ENCODE assay signal across 9 cellular contexts in genomic region chr14:92649934-92650545, GRCh38.
DNase-seq lines count a peak whose midpoint lies in the region; ATAC-seq and TF ChIP-seq lines count a peak whose summit lies in the region.
"Had no signal": no experiment of that assay in that cellular context is flagged by ENCODE, and none has a peak within 500 bp of the region (broad histone marks: within the 10 kb centered on the region; RNA-seq: fewer than 3 reads in every experiment).

No MANE protein-coding gene starts in this region.

- peak overlapping the region; percentile 92 for H3K27ac Mint-ChIP-seq in activated CD4-positive, alpha-beta memory T cell treated with anti-CD3 and anti-CD28 coated beads, Interleukin-2, amount 10 ng/mL, durations not matched to agents 7 days and 5 days

- peaks cover 28% of the 10 kb centered on the region for H3K36me3 Mint-ChIP-seq in activated CD4-positive, alpha-beta memory T cell treated with anti-CD3 and anti-CD28 coated beads, Interleukin-2, amount 10 ng/mL, durations not matched to agents 7 days and 5 days (ENCODE audit: low read depth)

- no peak overlapping the region for H3K4me3 ChIP-seq in gastroesophageal sphincter

- peaks cover 0 to 6% (median 0%) of the 10 kb centered on the region in 3 donors for H3K9me3 ChIP-seq in gastroesophageal sphincter

- ATAC-seq in gastroesophageal sphincter (peak; percentile 72), sciatic nerve (peak; percentile 79), HG02571 (IDR thresholded peaks at IDR 0.05; ENCODE audit: unreplicated experiment) (no peak), foreskin keratinocyte (no peak)

- intact Hi-C loops in sciatic nerve (cut with DNase I): no loop called here

- no peak for TF ChIP-seq EP300 in gastroesophageal sphincter (IDR thresholded peaks at IDR 0.05)

- 78 to 91% methylated on average over 4 to 7 of the region's 17 CpGs for WGBS in gastroesophageal sphincter (ENCODE audit: low coverage in 1 of 2), 2 donors

- H3K4me3 Mint-ChIP-seq in activated CD4-positive, alpha-beta memory T cell treated with anti-CD3 and anti-CD28 coated beads, Interleukin-2, amount 10 ng/mL, durations not matched to agents 7 days and 5 days: no peak overlapping the region

- TF ChIP-seq CTCF in gastroesophageal sphincter (IDR thresholded peaks at IDR 0.05) (no peak), foreskin keratinocyte (conservative IDR thresholded peaks at IDR 0.05) (no peak)

- CTCF ChIA-PET in activated CD4-positive, alpha-beta memory T cell treated with anti-CD3 and anti-CD28 coated beads, Interleukin-2, amount 10 ng/mL, durations not matched to agents 7 days and 5 days (lab: Charles Lee): interaction anchor here (1.2 to 1.8 kb wide), 2 partner anchors 34 to 64 kb away, joined by 3 to 7 read pairs; no protein-coding TSS in a partner anchor

- H3K36me3 ChIP-seq in gastroesophageal sphincter: peaks cover 0 to 35% of the 10 kb centered on the region in 2 donors

- POLR2A ChIA-PET in activated CD4-positive, alpha-beta memory T cell treated with anti-CD3 and anti-CD28 coated beads, Interleukin-2, amount 10 ng/mL, durations not matched to agents 7 days and 5 days (lab: Charles Lee): interaction anchor here (0.9 to 4.3 kb wide), 5 partner anchors 20 to 86 kb away, joined by 3 to 34 read pairs (median 3); no protein-coding TSS in a partner anchor

- no peak for TF ChIP-seq POLR2A in gastroesophageal sphincter (IDR thresholded peaks at IDR 0.05)

- H3K9me3 Mint-ChIP-seq in activated CD4-positive, alpha-beta memory T cell treated with anti-CD3 and anti-CD28 coated beads, Interleukin-2, amount 10 ng/mL, durations not matched to agents 7 days and 5 days: peaks cover 4% of the 10 kb centered on the region

- H3K27me3 Mint-ChIP-seq in activated CD4-positive, alpha-beta memory T cell treated with anti-CD3 and anti-CD28 coated beads, Interleukin-2, amount 10 ng/mL, durations not matched to agents 7 days and 5 days: no peaks in the 10 kb centered on the region

- H3K27me3 ChIP-seq in gastroesophageal sphincter (no peaks in the 10 kb centered on the region), foreskin keratinocyte (no peaks in the 10 kb centered on the region)

- H3K4me1 Mint-ChIP-seq in activated CD4-positive, alpha-beta memory T cell treated with anti-CD3 and anti-CD28 coated beads, Interleukin-2, amount 10 ng/mL, durations not matched to agents 7 days and 5 days: peaks cover 84% of the 10 kb centered on the region

- H3K27ac ChIP-seq in gastroesophageal sphincter: peak overlapping the region in 3 of 4 donors; percentile 87 to 95 (median 94)
- no peak overlapping the region for H3K27ac ChIP-seq in foreskin keratinocyte

- peak; percentile 93 for DNase-seq in GF-D8 (lab: John Stamatoyannopoulos, UW)
- DNase-seq in activated CD4-positive, alpha-beta memory T cell treated with anti-CD3 and anti-CD28 coated beads, Interleukin-2, amount 10 ng/mL, durations not matched to agents 7 days and 5 days: no peak
- DNase-seq in sciatic nerve (ENCODE audit: low spot score): peak; percentile 80
- DNase-seq in DMS53 treated with DMSO at 0.1 percent for 48 hours (lab: John Stamatoyannopoulos, UW; ENCODE audit: unreplicated experiment): no peak
- DNase-seq in foreskin keratinocyte: no peak
- no peak for DNase-seq in cerebellar nuclear complex (lab: John Stamatoyannopoulos, UW)
- DNase-seq: NCI-H1092 had no signal

- peaks cover 0 to 57% (median 18%) of the 10 kb centered on the region in 3 donors for H3K4me1 ChIP-seq in gastroesophageal sphincter
- H3K4me1 ChIP-seq in foreskin keratinocyte: no peaks in the 10 kb centered on the region

Comparison
In these comparisons a context has a peak if more than half of its experiments do, and no peak if none do; other contexts are left out.
1. DNase-seq: peak in GF-D8 (single experiment) and sciatic nerve (single experiment); none in activated CD4-positive, alpha-beta memory T cell treated with anti-CD3 and anti-CD28 coated beads, Interleukin-2, amount 10 ng/mL, durations not matched to agents 7 days and 5 days (single experiment), DMS53 treated with DMSO at 0.1 percent for 48 hours (single experiment), foreskin keratinocyte (0 of 2) and cerebellar nuclear complex (0 of 2).
2. ATAC-seq: peak in gastroesophageal sphincter (single experiment) and sciatic nerve (single experiment); none in HG02571 (single experiment) and foreskin keratinocyte (single experiment).